8 cellular contexts compared by ENCODE assay signal in the genomic region with DNA sequence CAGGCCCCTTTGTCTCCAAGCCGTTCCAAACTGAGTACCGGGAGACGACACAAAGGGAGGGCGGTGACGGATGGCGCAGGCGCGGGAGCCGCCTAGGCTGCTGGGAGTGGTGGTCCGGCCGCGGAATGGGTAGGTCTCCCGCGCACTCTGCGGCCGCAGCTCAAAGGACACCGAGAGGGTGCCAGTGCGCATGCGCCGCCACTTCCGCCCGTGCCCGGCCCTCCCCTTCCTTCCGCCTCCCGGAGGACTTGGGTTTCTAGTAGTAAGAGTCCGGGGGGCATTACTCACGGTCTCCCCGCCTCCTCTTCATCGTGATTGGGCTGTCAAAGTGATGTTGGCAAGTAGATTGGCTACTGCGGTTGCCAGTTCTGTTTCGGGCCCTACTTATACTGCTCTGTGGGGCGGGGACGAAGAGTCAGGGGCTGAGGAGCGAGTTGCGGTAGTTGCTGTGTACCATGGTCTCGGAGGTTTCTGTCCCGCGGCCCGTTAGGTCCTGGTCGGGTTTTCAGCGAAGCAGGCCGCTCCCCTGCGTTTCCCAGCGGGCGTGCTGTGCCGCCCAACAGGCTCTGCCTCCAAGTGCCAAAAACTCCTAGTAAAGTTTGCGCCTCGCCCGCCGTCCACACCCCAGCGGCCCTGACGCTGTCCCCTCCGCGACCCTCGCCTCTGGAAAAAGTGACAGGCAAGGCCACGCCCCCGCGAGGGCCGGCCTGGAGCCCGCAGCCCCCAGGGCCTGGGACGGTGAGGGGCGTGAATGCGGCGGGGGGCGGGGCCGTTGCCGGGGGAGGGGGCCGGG. TPM values are rescaled to one million over a fixed set of nuclear protein-coding genes. Genes with fewer than 3 reads are reported as not detected.
DNase-seq lines count a peak whose midpoint lies in the region; ATAC-seq and TF ChIP-seq lines count a peak whose summit lies in the region.

No MANE protein-coding gene starts in this region.

- DNase-seq in DMS79 treated with DMSO at 0.1 percent for 48 hours (lab: John Stamatoyannopoulos, UW), result peak; percentile 100
- peak; percentile 91 for DNase-seq in Panc1 (ENCODE audit: low read depth, low spot score)
- DNase-seq in activated T-cell treated with anti-CD3 and anti-CD28 coated beads, Interleukin-2, amount 50 U/mL, for 72 hours, result peak; percentile 99
- DNase-seq in stimulated activated CD8-positive, alpha-beta memory T cell treated with anti-CD3 and anti-CD28 coated beads, Interleukin-7, amount 100 ng/mL, for 1 hour (ENCODE audit: low read depth in 2 of 2), result peak; percentile 98 to 99

- intact Hi-C loops in Panc1 (cut with micrococcal nuclease; ENCODE audit: unreplicated experiment), result no loop called here

- peaks cover 2 to 3% of the 10 kb centered on the region in 2 donors for H3K36me3 Mint-ChIP-seq in activated T-cell treated with anti-CD3 and anti-CD28 coated beads, Interleukin-2, amount 50 U/mL, for 72 hours (ENCODE audit: insufficient read depth in 2 of 2)

- H4K20me1 ChIP-seq in KMS-11 (ENCODE audit: insufficient read depth), result no peaks in the 10 kb centered on the region

- H3K27me3 ChIP-seq in KMS-11 (ENCODE audit: insufficient read depth, low read depth) (no peaks in the 10 kb centered on the region), Panc1 (ENCODE audit: control insufficient read depth, insufficient read depth, low read length) (no peaks in the 10 kb centered on the region), muscle layer of colon (ENCODE audit: control insufficient read depth in 1 of 2, insufficient read depth in 2 of 2, low read length in 2 of 2) (no peaks in the 10 kb centered on the region)

- peak overlapping the region; percentile 96 to 99 for H3K4me3 Mint-ChIP-seq in activated T-cell treated with anti-CD3 and anti-CD28 coated beads, Interleukin-2, amount 50 U/mL, for 72 hours

- H3K4me1 Mint-ChIP-seq in activated T-cell treated with anti-CD3 and anti-CD28 coated beads, Interleukin-2, amount 50 U/mL, for 72 hours (ENCODE audit: low read depth), result peaks cover 21% of the 10 kb centered on the region

- in situ Hi-C loops in Panc1 (cut with HindIII; ENCODE audit: low pct_unique_long_range_greater_than_20kb, low sequenced_read_pairs), result no loop called here

- no peaks in the 10 kb centered on the region for H3K36me3 ChIP-seq in KMS-11 (ENCODE audit: insufficient read depth)
- H3K36me3 ChIP-seq in Panc1 (ENCODE audit: control insufficient read depth, insufficient read depth, low read length), result peaks cover 9% of the 10 kb centered on the region; the same call in 1 of the 2 replicates
- no peaks in the 10 kb centered on the region for H3K36me3 ChIP-seq in muscle layer of colon (ENCODE audit: insufficient read depth, low read length)

- TF ChIP-seq CTCF in KMS-11 (conservative IDR thresholded peaks at IDR 0.05; ENCODE audit: low read depth, low read length) (no peak), Panc1 (IDR thresholded peaks at IDR 0.05) (no peak)

- CTCF ChIA-PET in Panc1 (lab: Charles Lee), result no interaction called here

- H3K9me3 Mint-ChIP-seq in activated T-cell treated with anti-CD3 and anti-CD28 coated beads, Interleukin-2, amount 50 U/mL, for 72 hours, result no peaks in the 10 kb centered on the region

- POLR2A ChIA-PET in Panc1 (lab: Charles Lee), result interaction anchor here (0.7 kb wide), 2 partner anchors 10 to 235 kb away, joined by 3 read pairs; no protein-coding TSS in a partner anchor

- H3K4me2 ChIP-seq in KMS-11, result peak overlapping the region; percentile 60

- no peak overlapping the region for H3K4me3 ChIP-seq in KMS-11 (IDR thresholded peaks at IDR 0.05; ENCODE audit: insufficient read depth, low read depth, low read length)
- H3K4me3 ChIP-seq in Panc1 (ENCODE audit: low read depth in 2 of 2, low read length in 2 of 2), result peak overlapping the region; percentile 74 to 81
- peak overlapping the region; percentile 86 to 96 for H3K4me3 ChIP-seq in muscle layer of colon (ENCODE audit: low read depth in 1 of 2, low read length in 2 of 2)

- peak; percentile 44 for ATAC-seq in GM21786 (IDR thresholded peaks at IDR 0.05; ENCODE audit: unreplicated experiment)
- peak; percentile 78 for ATAC-seq in Panc1
- ATAC-seq in activated T-cell treated with anti-CD3 and anti-CD28 coated beads, Interleukin-2, amount 50 U/mL, for 72 hours (replicated peaks in 1 of 2), result peak; percentile 63
- peak; percentile 82 for ATAC-seq in esophagus mucosa

- peak overlapping the region; percentile 97 for H3K27ac Mint-ChIP-seq in activated T-cell treated with anti-CD3 and anti-CD28 coated beads, Interleukin-2, amount 50 U/mL, for 72 hours

- no TSS peak for BruUV-seq in Panc1 (replicated peaks; lab: Mats Ljungman, UMichigan)

- H3K9me3 ChIP-seq in Panc1 (ENCODE audit: control insufficient read depth, insufficient read depth, low read depth, low read length) (no peaks in the 10 kb centered on the region), muscle layer of colon (ENCODE audit: low read length) (no peaks in the 10 kb centered on the region)

- peak overlapping the region; percentile 76 for H3K9ac ChIP-seq in KMS-11
- H3K9ac ChIP-seq in muscle layer of colon (ENCODE audit: low read length), result peak overlapping the region; percentile 97

- H3K27ac ChIP-seq in KMS-11, result peak overlapping the region; percentile 83
- peak overlapping the region; percentile 98 for H3K27ac ChIP-seq in Panc1 (ENCODE audit: low read length)
- peak overlapping the region; percentile 99 for H3K27ac ChIP-seq in muscle layer of colon (ENCODE audit: low read depth, low read length)

- peak overlapping the region; percentile 41; the same call in 1 of the 2 replicates for H2AFZ ChIP-seq in KMS-11 (ENCODE audit: low read depth)

- H3K79me2 ChIP-seq in KMS-11 (ENCODE audit: insufficient read depth, low read depth), result peaks cover 23% of the 10 kb centered on the region

- H3K4me1 ChIP-seq in KMS-11 (ENCODE audit: low read depth, poor library complexity, severe bottlenecking) (peaks cover 18% of the 10 kb centered on the region), Panc1 (ENCODE audit: control insufficient read depth, insufficient read depth, low read length) (no peaks in the 10 kb centered on the region; the same call in 1 of the 2 replicates), muscle layer of colon (ENCODE audit: insufficient read depth, low read length) (peaks cover 18% of the 10 kb centered on the region)

- H3K27me3 Mint-ChIP-seq in activated T-cell treated with anti-CD3 and anti-CD28 coated beads, Interleukin-2, amount 50 U/mL, for 72 hours (ENCODE audit: low read depth), result no peaks in the 10 kb centered on the region

RNA-seq across cellular contexts. Expression of gene ING1, which starts 0.5 kb away (rescaled TPM):
- total RNA-seq in Panc1 (2021; ENCODE audit: unreplicated experiment), result 9.2 TPM
- polyA plus RNA-seq in Panc1 (2012; ENCODE audit: insufficient read length), result 13.2 TPM
- 10 to 100 TPM; 19.9 to 24.2 TPM for total RNA-seq in activated T-cell treated with anti-CD3 and anti-CD28 coated beads, Interleukin-2, amount 50 U/mL, for 72 hours
- 4.3 TPM for total RNA-seq in esophagus mucosa

RNA-seq across cellular contexts. Expression of gene CARS2, which starts 7.1 kb away (rescaled TPM):
- total RNA-seq in Panc1 (2021; ENCODE audit: unreplicated experiment), result 31.9 TPM
- polyA plus RNA-seq in Panc1 (2012; ENCODE audit: insufficient read length), result 47.5 TPM
- 10 to 100 TPM; 42.3 to 59.3 TPM for total RNA-seq in activated T-cell treated with anti-CD3 and anti-CD28 coated beads, Interleukin-2, amount 50 U/mL, for 72 hours
- 35.5 TPM for total RNA-seq in esophagus mucosa
